19 cellular contexts compared by ENCODE assay signal in the genomic region with DNA sequence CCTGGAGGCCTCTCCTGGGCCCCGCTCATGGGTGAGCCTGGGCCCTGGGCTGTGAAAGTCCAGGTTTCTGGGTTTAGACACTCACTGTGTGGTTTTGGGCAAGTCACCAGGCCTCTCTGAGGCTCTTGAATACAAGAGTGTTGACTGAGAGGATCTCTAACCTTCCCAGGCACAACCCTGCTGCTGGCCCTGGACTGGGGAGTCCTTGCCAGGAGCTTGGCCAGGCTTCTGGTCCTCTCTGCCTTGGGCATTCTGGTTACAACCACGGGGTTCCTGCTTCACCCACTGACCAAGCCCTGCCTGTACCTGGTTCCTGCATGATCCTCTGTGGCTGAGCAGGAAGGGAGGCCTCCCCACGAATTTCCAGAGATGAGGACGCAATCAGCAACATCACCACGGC.
DNase-seq lines count a peak whose midpoint lies in the region; ATAC-seq and TF ChIP-seq lines count a peak whose summit lies in the region.
"Had no signal": no experiment of that assay in that cellular context is flagged by ENCODE, and none has a peak within 500 bp of the region (broad histone marks: within the 10 kb centered on the region; RNA-seq: fewer than 3 reads in every experiment).

No MANE protein-coding gene starts in this region.

- H3K27me3 ChIP-seq in MG63 = no peaks in the 10 kb centered on the region; the same call in 1 of the 2 replicates
- H3K27me3 ChIP-seq in upper lobe of right lung = no peaks in the 10 kb centered on the region
- H3K27me3 ChIP-seq: SJSA1 had no signal

- no peak overlapping the region for H3K27ac ChIP-seq in upper lobe of right lung
- H3K27ac ChIP-seq: HL-60, SJSA1 had no signal

- no peaks in the 10 kb centered on the region for H3K9me3 ChIP-seq in MG63
- no peaks in the 10 kb centered on the region for H3K9me3 ChIP-seq in upper lobe of right lung
- H3K9me3 ChIP-seq: SJSA1 had no signal

- H3K4me1 ChIP-seq in upper lobe of right lung = no peaks in the 10 kb centered on the region

- TF ChIP-seq CTCF in foreskin fibroblast (IDR thresholded peaks at IDR 0.05; ENCODE audit: low read depth, low read length) = no peak
- no peak for TF ChIP-seq CTCF in upper lobe of right lung (IDR thresholded peaks at IDR 0.05)

- H3K4me3 ChIP-seq in MG63 (no peak overlapping the region), foreskin fibroblast (ENCODE audit: low read depth in 1 of 2, low read length in 2 of 2) (no peak overlapping the region), upper lobe of right lung (no peak overlapping the region)
- H3K4me3 ChIP-seq: SJSA1 had no signal

- intact Hi-C loops in left ventricle myocardium superior (cut with micrococcal nuclease) = no loop called here
- intact Hi-C loops in posterior vena cava (cut with DNase I) = no loop called here
- intact Hi-C loops in upper lobe of right lung (cut with DNase I) = no loop called here

- ATAC-seq in left ventricle myocardium superior = peak; percentile 70
- no peak for ATAC-seq in GM21447 (IDR thresholded peaks at IDR 0.05; ENCODE audit: unreplicated experiment)
- ATAC-seq in upper lobe of right lung = no peak

- H3K36me3 ChIP-seq in MG63 (no peaks in the 10 kb centered on the region), upper lobe of right lung (no peaks in the 10 kb centered on the region)
- H3K36me3 ChIP-seq: SJSA1 had no signal

- DNase-seq in MG63 = peak; percentile 35
- peak; percentile 12 to 37 for DNase-seq in cerebellar nuclear complex (lab: John Stamatoyannopoulos, UW)
- peak; percentile 60 for DNase-seq in left ventricle myocardium superior
- peak; percentile 43 for DNase-seq in posterior vena cava (ENCODE audit: low spot score)
- DNase-seq in foreskin fibroblast = no peak
- DNase-seq in upper lobe of right lung = no peak
- DNase-seq: CD4-positive, alpha-beta T cell; COR-L47; DMS79; KG1; NCI-H1092 treated with DMSO at 0.1 percent for 48 hours; NCI-H1436 treated with DMSO at 0.1 percent for 48 hours; NCI-H2029 treated with DMSO at 0.1 percent for 48 hours; NCI-H226; NCI-H510A treated with DMSO at 0.1 percent for 48 hours; NCI-H748 treated with DMSO at 0.1 percent for 48 hours had no signal

Comparison
In these comparisons a context has a peak if more than half of its experiments do, and no peak if none do; other contexts are left out.
1. DNase-seq: peak in MG63 (single experiment), cerebellar nuclear complex (2 of 2), left ventricle myocardium superior (single experiment) and posterior vena cava (single experiment); none in foreskin fibroblast (0 of 2) and upper lobe of right lung (single experiment).